Comparison of ENCODE assay signal across 19 cellular contexts in genomic region chr2:45551862-45552261, GRCh38. TPM values are rescaled to one million over a fixed set of nuclear protein-coding genes. Genes with fewer than 3 reads are reported as not detected.
A peak's percentile ranks its signal among the peaks of the same experiment; 100 is the strongest.
DNase-seq lines count a peak whose midpoint lies in the region; ATAC-seq, FAIRE-seq and TF ChIP-seq lines count a peak whose summit lies in the region.
"Had no signal": no experiment of that assay in that cellular context is flagged by ENCODE, and none has a peak within 500 bp of the region (broad histone marks: within the 10 kb centered on the region; RNA-seq: fewer than 3 reads in every experiment).

No MANE protein-coding gene starts in this region.

- no peak overlapping the region; the same call in 1 of the 2 replicates for H3K18ac ChIP-seq in IMR-90 (ENCODE audit: low read depth, low read length)

- no peak for TF ChIP-seq EP300 in A549 (IDR thresholded peaks at IDR 0.05)
- peak; percentile 80 for TF ChIP-seq EP300 in neural cell (conservative IDR thresholded peaks at IDR 0.05; ENCODE audit: poor library complexity, severe bottlenecking)

- no peak overlapping the region for H4K5ac ChIP-seq in IMR-90 (ENCODE audit: low read depth, low read length)

- peaks cover 2% of the 10 kb centered on the region for H3K4me1 Mint-ChIP-seq in central memory CD8-positive, alpha-beta T cell
- peaks cover 16% of the 10 kb centered on the region for H3K4me1 Mint-ChIP-seq in activated CD4-positive, alpha-beta T cell treated with anti-CD3 and anti-CD28 coated beads, Interleukin-2, amount 10 ng/mL, durations not matched to agents 7 days and 5 days

- H3K4ac ChIP-seq in IMR-90 (ENCODE audit: low read depth, low read length) = no peak overlapping the region

- DNase-seq in A549 (ENCODE audit: low read depth in 1 of 2, low spot score in 1 of 2) (no peak), IMR-90 (no peak), gastrocnemius medialis (no peak), SW480 (ENCODE audit: low spot score) (no peak)
- DNase-seq in central memory CD8-positive, alpha-beta T cell (ENCODE audit: low spot score in 2 of 2) = no peak
- DNase-seq in activated CD4-positive, alpha-beta T cell treated with anti-CD3 and anti-CD28 coated beads, Interleukin-2, amount 10 ng/mL, durations not matched to agents 7 days and 5 days = no peak
- DNase-seq: 8988T; C1 segment of cervical spinal cord; Caco-2; CD4-positive, CD25-positive, alpha-beta regulatory T cell; CD8-positive, alpha-beta T cell; DMS153; DND-41; GM23248; H7; HCEC 1CT had no signal

- no peak overlapping the region for H2BK20ac ChIP-seq in IMR-90 (ENCODE audit: low read depth, low read length)

- TF ChIP-seq CTCF in A549 (IDR thresholded peaks at IDR 0.05) = no peak
- TF ChIP-seq CTCF in IMR-90 (conservative IDR thresholded peaks at IDR 0.05; ENCODE audit: low read depth, low read length) = no peak
- no peak for TF ChIP-seq CTCF in neural cell (IDR thresholded peaks at IDR 0.05; ENCODE audit: poor library complexity, severe bottlenecking)
- TF ChIP-seq CTCF in gastrocnemius medialis (IDR thresholded peaks at IDR 0.05 in 4 of 5, conservative IDR thresholded peaks at IDR 0.05 in 1 of 5) = no peak

- H2BK5ac ChIP-seq in IMR-90 (ENCODE audit: low read depth, low read length, poor library complexity, severe bottlenecking) = no peak overlapping the region

- no peak overlapping the region for H3K14ac ChIP-seq in IMR-90 (replicated peaks; ENCODE audit: low read depth, low read length)

- H3K27me3 Mint-ChIP-seq in central memory CD8-positive, alpha-beta T cell = no peaks in the 10 kb centered on the region
- H3K27me3 Mint-ChIP-seq in activated CD4-positive, alpha-beta T cell treated with anti-CD3 and anti-CD28 coated beads, Interleukin-2, amount 10 ng/mL, durations not matched to agents 7 days and 5 days = no peaks in the 10 kb centered on the region
- H3K27me3 Mint-ChIP-seq: CD4-positive, CD25-positive, alpha-beta regulatory T cell had no signal

- H4K20me1 ChIP-seq in IMR-90 (ENCODE audit: insufficient read depth, low read length) (no peaks in the 10 kb centered on the region), neural cell (ENCODE audit: insufficient read depth) (no peaks in the 10 kb centered on the region)

- H2BK15ac ChIP-seq in IMR-90 (ENCODE audit: low read depth, low read length) = no peak overlapping the region

- BruUV-seq in IMR-90 (replicated peaks; lab: Mats Ljungman, UMichigan) = no TSS peak

- CTCF ChIA-PET in A549 (lab: Yijun Ruan, JAX) (no interaction called here), IMR-90 (lab: Yijun Ruan, JAX) (no interaction called here)
- CTCF ChIA-PET in activated CD4-positive, alpha-beta T cell treated with anti-CD3 and anti-CD28 coated beads, Interleukin-2, amount 10 ng/mL, durations not matched to agents 7 days and 5 days (lab: Charles Lee) = no interaction called here

- no peak overlapping the region for H2AK5ac ChIP-seq in IMR-90 (ENCODE audit: low read depth, low read length)

- no peaks in the 10 kb centered on the region for H3F3A ChIP-seq in neural cell (ENCODE audit: insufficient read depth, low read length, poor library complexity, severe bottlenecking)

- 88% methylated on average over 5 of the region's 5 CpGs for WGBS in A549 (ENCODE audit: missing lambda C conversion rate)
- WGBS in IMR-90 (ENCODE audit: extremely low coverage in 2 of 2, insufficient read length in 1 of 2), 2 experiments = 72% methylated on average over 3 of the region's 5 CpGs; no CpG with 5 or more reads in 1 of the 2 experiments

- intact Hi-C loops in IMR-90 (cut with micrococcal nuclease) = no loop called here
- intact Hi-C loops in gastrocnemius medialis (cut with DNase I; ENCODE audit: low total_unique reads) = no loop called here

- no peaks in the 10 kb centered on the region for H3K79me1 ChIP-seq in IMR-90 (ENCODE audit: low read depth in 1 of 2, low read length in 2 of 2)

- no peak overlapping the region for H3K23ac ChIP-seq in IMR-90 (ENCODE audit: low read depth, low read length)

- H3K36me3 ChIP-seq in IMR-90 (ENCODE audit: control insufficient read depth, insufficient read depth, low read length) (peaks cover 1% of the 10 kb centered on the region; the same call in 1 of the 2 replicates), neural cell (ENCODE audit: insufficient read depth, low read length) (no peaks in the 10 kb centered on the region), gastrocnemius medialis (no peaks in the 10 kb centered on the region)

- H3K4me3 ChIP-seq in A549 (no peak overlapping the region), IMR-90 (ENCODE audit: insufficient read depth, low read depth, low read length) (no peak overlapping the region), neural cell (ENCODE audit: low read length) (no peak overlapping the region), gastrocnemius medialis (no peak overlapping the region)
- H3K4me3 ChIP-seq: GM23248 had no signal

- no peak overlapping the region for H2AK9ac ChIP-seq in IMR-90 (replicated peaks; ENCODE audit: low read depth, low read length, poor library complexity)

- no peak overlapping the region for H2AFZ ChIP-seq in IMR-90 (replicated peaks; ENCODE audit: low read length, poor library complexity)
- no peak overlapping the region for H2AFZ ChIP-seq in neural cell (ENCODE audit: low read depth, low read length)
- H2AFZ ChIP-seq: GM23248 had no signal

- POLR2A ChIA-PET in A549 (lab: Yijun Ruan, JAX) = no interaction called here
- POLR2A ChIA-PET in IMR-90 (lab: Charles Lee; ENCODE audit: unreplicated experiment) = no interaction called here
- POLR2A ChIA-PET in activated CD4-positive, alpha-beta T cell treated with anti-CD3 and anti-CD28 coated beads, Interleukin-2, amount 10 ng/mL, durations not matched to agents 7 days and 5 days (lab: Charles Lee) = no interaction called here

- H3K9me1 ChIP-seq in IMR-90 (ENCODE audit: insufficient read depth, low read length) = peaks cover 3% of the 10 kb centered on the region; the same call in 1 of the 2 replicates

- H3K79me2 ChIP-seq in neural cell (replicated peaks; ENCODE audit: insufficient read depth, low read length) = no peaks in the 10 kb centered on the region

- peak; percentile 54 for FAIRE-seq in A549 (lab: Jason Lieb, UNC)
- FAIRE-seq: GM19239, H1 had no signal

- no peak overlapping the region for H4K91ac ChIP-seq in IMR-90 (ENCODE audit: insufficient read depth, low read depth, low read length)

- no peak overlapping the region for H3K4me3 Mint-ChIP-seq in central memory CD8-positive, alpha-beta T cell
- no peak overlapping the region for H3K4me3 Mint-ChIP-seq in activated CD4-positive, alpha-beta T cell treated with anti-CD3 and anti-CD28 coated beads, Interleukin-2, amount 10 ng/mL, durations not matched to agents 7 days and 5 days
- H3K4me3 Mint-ChIP-seq: CD4-positive, CD25-positive, alpha-beta regulatory T cell; CD8-positive, alpha-beta T cell had no signal

- no peak for ATAC-seq in A549
- ATAC-seq in IMR-90 (ENCODE audit: low read depth) = 0 out of 2 replicates have a peak, but pooled peaks have one; percentile 8
- no peak for ATAC-seq in central memory CD8-positive, alpha-beta T cell (replicated peaks; ENCODE audit: extremely low read depth, poor library complexity, severe bottlenecking)
- ATAC-seq in gastrocnemius medialis = no peak
- ATAC-seq: CD8-positive, alpha-beta T cell had no signal

- dilution Hi-C loops in IMR-90 (cut with HindIII; ENCODE audit: low sequenced_read_pairs, unreplicated experiment) = no loop called here

- no peak overlapping the region for H3K56ac ChIP-seq in IMR-90 (ENCODE audit: extremely low read depth, insufficient read depth, low read length)

- H3K9me3 ChIP-seq in A549 (no peaks in the 10 kb centered on the region), IMR-90 (ENCODE audit: control insufficient read depth, insufficient read depth, low read length) (peaks cover 3% of the 10 kb centered on the region), neural cell (ENCODE audit: low read length) (no peaks in the 10 kb centered on the region), gastrocnemius medialis (no peaks in the 10 kb centered on the region)
- H3K9me3 ChIP-seq: Caco-2 had no signal

- no peak for TF ChIP-seq POLR2A in A549 (IDR thresholded peaks at IDR 0.05; ENCODE audit: low read length)
- no peak for TF ChIP-seq POLR2A in IMR-90 (IDR thresholded peaks at IDR 0.05; ENCODE audit: low read depth, low read length)
- TF ChIP-seq POLR2A in gastrocnemius medialis (IDR thresholded peaks at IDR 0.05) = no peak

- H3K4me2 ChIP-seq in A549 = no peak overlapping the region
- H3K4me2 ChIP-seq in IMR-90 (ENCODE audit: low read depth, low read length) = peak overlapping the region; percentile 64; the same call in 1 of the 2 replicates
- H3K4me2 ChIP-seq in neural cell (ENCODE audit: low read length) = no peak overlapping the region

- no peak overlapping the region for H4K8ac ChIP-seq in IMR-90 (ENCODE audit: low read depth in 2 of 2, low read length in 2 of 2)

- H3K9me2 ChIP-seq in neural cell (ENCODE audit: insufficient read depth, low read length) = no peaks in the 10 kb centered on the region

- peak overlapping the region; percentile 14 for H3K27ac Mint-ChIP-seq in central memory CD8-positive, alpha-beta T cell (ENCODE audit: low read depth)
- no peak overlapping the region for H3K27ac Mint-ChIP-seq in activated CD4-positive, alpha-beta T cell treated with anti-CD3 and anti-CD28 coated beads, Interleukin-2, amount 10 ng/mL, durations not matched to agents 7 days and 5 days

- H2BK120ac ChIP-seq in IMR-90 (ENCODE audit: low read depth, low read length) = no peak overlapping the region

- no peaks in the 10 kb centered on the region for H3K9me3 Mint-ChIP-seq in central memory CD8-positive, alpha-beta T cell
- no peaks in the 10 kb centered on the region for H3K9me3 Mint-ChIP-seq in activated CD4-positive, alpha-beta T cell treated with anti-CD3 and anti-CD28 coated beads, Interleukin-2, amount 10 ng/mL, durations not matched to agents 7 days and 5 days

- peaks cover 18% of the 10 kb centered on the region for H3K36me3 Mint-ChIP-seq in central memory CD8-positive, alpha-beta T cell (ENCODE audit: insufficient read depth)
- peaks cover 44% of the 10 kb centered on the region for H3K36me3 Mint-ChIP-seq in activated CD4-positive, alpha-beta T cell treated with anti-CD3 and anti-CD28 coated beads, Interleukin-2, amount 10 ng/mL, durations not matched to agents 7 days and 5 days (ENCODE audit: low read depth)

- in situ Hi-C loops in IMR-90 (cut with MboI; ENCODE audit: low sequenced_read_pairs) = no loop called here
- in situ Hi-C loops in gastrocnemius medialis (cut with MboI; ENCODE audit: low sequenced_read_pairs in 4 of 4) = no loop called here

- H3K27ac ChIP-seq in A549 (no peak overlapping the region), IMR-90 (ENCODE audit: insufficient read depth, low read length) (peak overlapping the region; percentile 13; the same call in 1 of the 2 replicates), neural cell (ENCODE audit: low read length) (no peak overlapping the region), gastrocnemius medialis (no peak overlapping the region)
- H3K27ac ChIP-seq: GM23248 had no signal

- H3K27me3 ChIP-seq in IMR-90 (ENCODE audit: control insufficient read depth, insufficient read depth, low read length) = no peaks in the 10 kb centered on the region
- no peaks in the 10 kb centered on the region for H3K27me3 ChIP-seq in neural cell (ENCODE audit: insufficient read depth, low read depth, low read length)
- no peaks in the 10 kb centered on the region for H3K27me3 ChIP-seq in gastrocnemius medialis

- no peak for TF ChIP-seq RAD21 in A549 (conservative IDR thresholded peaks at IDR 0.05 in 1 of 2, IDR thresholded peaks at IDR 0.05 in 1 of 2)
- TF ChIP-seq RAD21 in IMR-90 (IDR thresholded peaks at IDR 0.05; ENCODE audit: low read length) = no peak
- TF ChIP-seq RAD21 in neural cell (conservative IDR thresholded peaks at IDR 0.05) = no peak

- H3K9ac ChIP-seq in IMR-90 (ENCODE audit: low read depth, low read length) (no peak overlapping the region), neural cell (ENCODE audit: low read length) (no peak overlapping the region)
- H3K9ac ChIP-seq: GM23248 had no signal

- H3K4me1 ChIP-seq in A549 = no peaks in the 10 kb centered on the region
- peaks cover 9% of the 10 kb centered on the region for H3K4me1 ChIP-seq in IMR-90 (ENCODE audit: control insufficient read depth, insufficient read depth, low read length)
- no peaks in the 10 kb centered on the region for H3K4me1 ChIP-seq in gastrocnemius medialis

RNA-seq across cellular contexts. Expression of gene SRBD1, which starts 59.2 kb away (rescaled TPM):
- polyA plus RNA-seq in A549 (2011; rRNA removed) (10.6 and 13.7 TPM in 2 replicates), A549 (2017; fragmentation: RNase III; extraction: RNeasy Plus Mini Kit Qiagen cat#74134 plus additional on column Dnase treatment) (11.0 to 12.0 TPM (median 11.3 TPM) in 3 replicates), IMR-90 (2012; rRNA removed) (2.9 and 3.5 TPM in 2 replicates), neural cell (3.7 and 5.3 TPM in 2 replicates)
- 2.8 and 2.9 TPM in 2 replicates for polyA plus RNA-seq in A549 (2012; cell fraction: cytosol; rRNA removed)
- 1.8 and 3.0 TPM in 2 replicates for polyA plus RNA-seq in A549 (2012; cell fraction: nucleus; rRNA removed)
- 27.6 and 28.6 TPM in 2 replicates for polyA minus RNA-seq in A549 (2011; rRNA and poly(A)+ RNA removed)
- total RNA-seq in IMR-90 (2012; rRNA removed) (14.7 and 20.6 TPM in 2 replicates), gastrocnemius medialis (10 to 100 TPM in 1 of 4 donors, 1 to 10 TPM in 3; 3.0 to 10.1 (median 4.5) TPM)
- polyA plus RNA-seq in IMR-90 (2012; cell fraction: cytosol; rRNA removed) = 0.44 and 0.71 TPM in 2 replicates
- polyA plus RNA-seq in IMR-90 (2012; cell fraction: nucleus; rRNA removed; ENCODE audit: low replicate concordance) = 0.44 and 2.1 TPM in 2 replicates
- 47.2 and 52.1 TPM in 2 replicates for polyA minus RNA-seq in neural cell
- 10 to 100 TPM; 19.4 to 20.0 TPM for total RNA-seq in activated CD4-positive, alpha-beta T cell treated with anti-CD3 and anti-CD28 coated beads, Interleukin-2, amount 10 ng/mL, durations not matched to agents 7 days and 5 days
